ENCODE assay signal across 14 cellular contexts in genomic region chr7:27143950-27144798, GRCh38. TPM values are rescaled to one million over a fixed set of nuclear protein-coding genes. Genes with fewer than 3 reads are reported as not detected.
DNase-seq lines count a peak whose midpoint lies in the region; ATAC-seq and TF ChIP-seq lines count a peak whose summit lies in the region.
"Had no signal": no experiment of that assay in that cellular context is flagged by ENCODE, and none has a peak within 500 bp of the region (broad histone marks: within the 10 kb centered on the region; RNA-seq: fewer than 3 reads in every experiment).

No MANE protein-coding gene starts in this region.

- H3K27ac ChIP-seq in left ventricle myocardium inferior (replicated peaks), result no peak overlapping the region
- peak overlapping the region in 1 of 12 donors; percentile 61 for H3K27ac ChIP-seq in heart left ventricle
- H3K27ac ChIP-seq: dorsolateral prefrontal cortex had no signal

- no peak for DNase-seq in left ventricle myocardium inferior
- no peak for DNase-seq in heart left ventricle
- no peak for DNase-seq in chondrocyte (ENCODE audit: low spot score)
- peak in 2 of 3 donors; percentile 47 to 55 for DNase-seq in mucosa of descending colon
- DNase-seq in type B pancreatic cell (ENCODE audit: extremely low spot score, unreplicated experiment), result peak; percentile 69
- DNase-seq in activated naive CD4-positive, alpha-beta T cell treated with anti-CD3 and anti-CD28 coated beads for 36 hours, result no peak
- no peak for DNase-seq in ureter (ENCODE audit: low spot score)
- no peak for DNase-seq in activated CD8-positive, alpha-beta T cell treated with anti-CD3 and anti-CD28 coated beads, Interleukin-2, amount 10 ng/mL, durations not matched to agents 7 days and 5 days
- DNase-seq: dorsolateral prefrontal cortex, KBM-7, NCI-H2171 treated with DMSO at 0.1 percent for 48 hours, nucleus accumbens, SIG-M5 had no signal

- H3K27ac Mint-ChIP-seq in chondrocyte (ENCODE audit: unreplicated experiment) (no peak overlapping the region), type B pancreatic cell (peak overlapping the region; percentile 99)
- no peak overlapping the region for H3K27ac Mint-ChIP-seq in activated naive CD4-positive, alpha-beta T cell treated with anti-CD3 and anti-CD28 coated beads for 36 hours
- H3K27ac Mint-ChIP-seq in activated CD8-positive, alpha-beta T cell treated with anti-CD3 and anti-CD28 coated beads, Interleukin-2, amount 10 ng/mL, durations not matched to agents 7 days and 5 days, result no peak overlapping the region

- H3K4me3 Mint-ChIP-seq in chondrocyte (ENCODE audit: unreplicated experiment), result no peak overlapping the region
- H3K4me3 Mint-ChIP-seq in type B pancreatic cell, result peak overlapping the region; percentile 99
- no peak overlapping the region for H3K4me3 Mint-ChIP-seq in activated naive CD4-positive, alpha-beta T cell treated with anti-CD3 and anti-CD28 coated beads for 36 hours
- no peak overlapping the region for H3K4me3 Mint-ChIP-seq in activated CD8-positive, alpha-beta T cell treated with anti-CD3 and anti-CD28 coated beads, Interleukin-2, amount 10 ng/mL, durations not matched to agents 7 days and 5 days
- H3K4me3 Mint-ChIP-seq: activated naive CD4-positive, alpha-beta T cell treated with anti-CD3 and anti-CD28 coated beads, Interleukin-2, amount 50 U/mL, for 24 hours had no signal

- no peak for TF ChIP-seq POLR2A in heart left ventricle (IDR thresholded peaks at IDR 0.05)

- H3K4me1 Mint-ChIP-seq in chondrocyte (ENCODE audit: low read depth), result peaks cover 12% of the 10 kb centered on the region
- H3K4me1 Mint-ChIP-seq in type B pancreatic cell (ENCODE audit: unreplicated experiment), result peaks cover 23% of the 10 kb centered on the region
- peaks cover 9% of the 10 kb centered on the region for H3K4me1 Mint-ChIP-seq in activated naive CD4-positive, alpha-beta T cell treated with anti-CD3 and anti-CD28 coated beads for 36 hours (ENCODE audit: low read depth)
- H3K4me1 Mint-ChIP-seq in activated CD8-positive, alpha-beta T cell treated with anti-CD3 and anti-CD28 coated beads, Interleukin-2, amount 10 ng/mL, durations not matched to agents 7 days and 5 days (ENCODE audit: low read depth), result peaks cover 6% of the 10 kb centered on the region

- H3K9me3 ChIP-seq in left ventricle myocardium inferior (replicated peaks) (no peaks in the 10 kb centered on the region), heart left ventricle (no peaks in the 10 kb centered on the region), mucosa of descending colon (no peaks in the 10 kb centered on the region)

- H3K4me1 ChIP-seq in left ventricle myocardium inferior (peaks cover 55% of the 10 kb centered on the region), heart left ventricle (peaks cover 0 to 57% (median 14%) of the 10 kb centered on the region in 12 donors), mucosa of descending colon (ENCODE audit: low read depth) (peaks cover 28% of the 10 kb centered on the region)

- peaks cover 84% of the 10 kb centered on the region for H3K27me3 Mint-ChIP-seq in chondrocyte (ENCODE audit: low read depth)
- H3K27me3 Mint-ChIP-seq in type B pancreatic cell, result peaks cover 73% of the 10 kb centered on the region
- peaks cover 58% of the 10 kb centered on the region for H3K27me3 Mint-ChIP-seq in activated naive CD4-positive, alpha-beta T cell treated with anti-CD3 and anti-CD28 coated beads for 36 hours (ENCODE audit: low read depth)
- H3K27me3 Mint-ChIP-seq in activated CD8-positive, alpha-beta T cell treated with anti-CD3 and anti-CD28 coated beads, Interleukin-2, amount 10 ng/mL, durations not matched to agents 7 days and 5 days (ENCODE audit: low read depth), result peaks cover 36% of the 10 kb centered on the region

- H3K9me3 Mint-ChIP-seq in chondrocyte (ENCODE audit: low read depth) (peaks cover 2% of the 10 kb centered on the region), type B pancreatic cell (no peaks in the 10 kb centered on the region)
- H3K9me3 Mint-ChIP-seq in activated naive CD4-positive, alpha-beta T cell treated with anti-CD3 and anti-CD28 coated beads for 36 hours, result no peaks in the 10 kb centered on the region
- no peaks in the 10 kb centered on the region for H3K9me3 Mint-ChIP-seq in activated CD8-positive, alpha-beta T cell treated with anti-CD3 and anti-CD28 coated beads, Interleukin-2, amount 10 ng/mL, durations not matched to agents 7 days and 5 days (ENCODE audit: insufficient read depth)
- H3K9me3 Mint-ChIP-seq: activated naive CD4-positive, alpha-beta T cell treated with anti-CD3 and anti-CD28 coated beads, Interleukin-2, amount 50 U/mL, for 24 hours had no signal

- ATAC-seq in heart left ventricle (no peak), mucosa of descending colon (no peak)
- no peak for ATAC-seq in activated CD8-positive, alpha-beta T cell treated with anti-CD3 and anti-CD28 coated beads, Interleukin-2, amount 10 ng/mL, durations not matched to agents 7 days and 5 days

- peak overlapping the region; percentile 64 for H3K4me3 ChIP-seq in left ventricle myocardium inferior
- peak overlapping the region in 6 of 12 donors; percentile 40 to 69 (median 50) for H3K4me3 ChIP-seq in heart left ventricle
- H3K4me3 ChIP-seq in mucosa of descending colon, result no peak overlapping the region

- intact Hi-C loops in left ventricle myocardium inferior (cut with micrococcal nuclease), result no loop called here
- intact Hi-C loops in heart left ventricle (cut with DNase I), result loop anchor here in 3 of 10 donors (5.0 kb wide), 3 partner anchors 287 to 462 kb away; no protein-coding TSS in a partner anchor
- intact Hi-C loops in mucosa of descending colon (cut with DNase I, micrococcal nuclease), result loop anchor here in 1 of 2 donors (5.0 kb wide), 1 partner anchor 287 kb away; no protein-coding TSS in a partner anchor
- intact Hi-C loops in activated naive CD4-positive, alpha-beta T cell treated with anti-CD3 and anti-CD28 coated beads for 36 hours (cut with micrococcal nuclease), result no loop called here

- 16 to 33% (median 24%) methylated on average over 39 to 40 of the region's 40 CpGs for WGBS in heart left ventricle, 4 donors

- CTCF ChIA-PET in activated naive CD4-positive, alpha-beta T cell treated with anti-CD3 and anti-CD28 coated beads for 36 hours (lab: Charles Lee), result interaction anchor here (0.6 to 1.4 kb wide), 3 partner anchors 11 to 392 kb away, joined by 3 to 5 read pairs (median 3); no protein-coding TSS in a partner anchor
- CTCF ChIA-PET in activated CD8-positive, alpha-beta T cell treated with anti-CD3 and anti-CD28 coated beads, Interleukin-2, amount 10 ng/mL, durations not matched to agents 7 days and 5 days (lab: Charles Lee), result interaction anchor here (0.8 to 1.0 kb wide), 3 partner anchors 13 to 461 kb away, joined by 3 read pairs; partner anchors contain the start of gene HOXA4

- TF ChIP-seq CTCF in left ventricle myocardium inferior (IDR thresholded peaks at IDR 0.05; ENCODE audit: borderline replicate concordance) (no peak), heart left ventricle (IDR thresholded peaks at IDR 0.05) (no peak), chondrocyte (IDR thresholded peaks at IDR 0.05) (peak; percentile 28), mucosa of descending colon (IDR thresholded peaks at IDR 0.05) (no peak), type B pancreatic cell (conservative IDR thresholded peaks at IDR 0.05) (peak; percentile 3)

- H3K36me3 ChIP-seq in left ventricle myocardium inferior (no peaks in the 10 kb centered on the region), heart left ventricle (no peaks in the 10 kb centered on the region), mucosa of descending colon (ENCODE audit: low read depth) (no peaks in the 10 kb centered on the region)

- POLR2A ChIA-PET in activated CD8-positive, alpha-beta T cell treated with anti-CD3 and anti-CD28 coated beads, Interleukin-2, amount 10 ng/mL, durations not matched to agents 7 days and 5 days (lab: Charles Lee), result no interaction called here

- H3K27me3 ChIP-seq in left ventricle myocardium inferior (ENCODE audit: low read depth) (peaks cover 100% of the 10 kb centered on the region), heart left ventricle (peaks cover 85 to 100% (median 99%) of the 10 kb centered on the region in 9 donors)

- peaks cover 3% of the 10 kb centered on the region for H3K36me3 Mint-ChIP-seq in chondrocyte (ENCODE audit: low read depth)
- H3K36me3 Mint-ChIP-seq in type B pancreatic cell, result peaks cover 37% of the 10 kb centered on the region
- no peaks in the 10 kb centered on the region for H3K36me3 Mint-ChIP-seq in activated naive CD4-positive, alpha-beta T cell treated with anti-CD3 and anti-CD28 coated beads for 36 hours (ENCODE audit: low read depth)
- H3K36me3 Mint-ChIP-seq in activated CD8-positive, alpha-beta T cell treated with anti-CD3 and anti-CD28 coated beads, Interleukin-2, amount 10 ng/mL, durations not matched to agents 7 days and 5 days (ENCODE audit: low read depth), result no peaks in the 10 kb centered on the region
- H3K36me3 Mint-ChIP-seq: activated naive CD4-positive, alpha-beta T cell treated with anti-CD3 and anti-CD28 coated beads, Interleukin-2, amount 50 U/mL, for 24 hours had no signal

RNA-seq across cellular contexts. Expression of gene HOXA5, which starts 0.7 kb away (rescaled TPM):
- total RNA-seq in left ventricle myocardium inferior (not detected), heart left ventricle (1 to 10 TPM in 1 of 9 donors, under 1 TPM in 2, not detected in 6; 0.28 to 2.8 (median 0.44) TPM), chondrocyte (not detected in 3 replicates), mucosa of descending colon (10 to 100 TPM; 16.1 to 26.6 (median 23.8) TPM), type B pancreatic cell (ENCODE audit: low replicate concordance) (55.0 and 77.7 TPM in 2 replicates), ureter (10.4 TPM)
- under 1 TPM in 1 of 2 donors, not detected in 1; 0.07 TPM for polyA plus RNA-seq in heart left ventricle
- total RNA-seq in activated naive CD4-positive, alpha-beta T cell treated with anti-CD3 and anti-CD28 coated beads for 36 hours, result not detected
- total RNA-seq in activated CD8-positive, alpha-beta T cell treated with anti-CD3 and anti-CD28 coated beads, Interleukin-2, amount 10 ng/mL, durations not matched to agents 7 days and 5 days, result not detected

RNA-seq across cellular contexts. Expression of gene HOXA6, which starts 3.4 kb away (rescaled TPM):
- total RNA-seq in left ventricle myocardium inferior (not detected), heart left ventricle (not detected), chondrocyte (not detected in 3 replicates), mucosa of descending colon (10 to 100 TPM; 20.2 to 39.5 (median 20.5) TPM), type B pancreatic cell (ENCODE audit: low replicate concordance) (4.2 and 10.9 TPM in 2 replicates), ureter (8.5 TPM)
- polyA plus RNA-seq in heart left ventricle, result not detected
- total RNA-seq in activated naive CD4-positive, alpha-beta T cell treated with anti-CD3 and anti-CD28 coated beads for 36 hours, result not detected
- total RNA-seq in activated CD8-positive, alpha-beta T cell treated with anti-CD3 and anti-CD28 coated beads, Interleukin-2, amount 10 ng/mL, durations not matched to agents 7 days and 5 days, result not detected
- total RNA-seq: dorsolateral prefrontal cortex had no signal

RNA-seq across cellular contexts. Expression of gene HOXA3, which starts 8.2 kb away (rescaled TPM):
- total RNA-seq in left ventricle myocardium inferior, result not detected
- 1 to 10 TPM in 3 of 9 donors, under 1 TPM in 4, not detected in 2; 0.19 to 3.1 (median 0.67) TPM for total RNA-seq in heart left ventricle
- under 1 TPM; 0.07 to 0.11 TPM for polyA plus RNA-seq in heart left ventricle
- total RNA-seq in chondrocyte, result 9.3 to 12.1 TPM in 2 of 3 replicates, not detected in the other
- total RNA-seq in mucosa of descending colon, result 10 to 100 TPM; 19.9 to 38.1 (median 20.5) TPM
- 40.5 and 92.8 TPM in 2 replicates for total RNA-seq in type B pancreatic cell (ENCODE audit: low replicate concordance)
- not detected for total RNA-seq in activated naive CD4-positive, alpha-beta T cell treated with anti-CD3 and anti-CD28 coated beads for 36 hours
- 16.0 TPM for total RNA-seq in ureter
- total RNA-seq in activated CD8-positive, alpha-beta T cell treated with anti-CD3 and anti-CD28 coated beads, Interleukin-2, amount 10 ng/mL, durations not matched to agents 7 days and 5 days, result not detected

RNA-seq across cellular contexts. Expression of gene HOXA7, which starts 12.3 kb away (rescaled TPM):
- 0.36 TPM for total RNA-seq in left ventricle myocardium inferior
- total RNA-seq in heart left ventricle, result under 1 TPM in 1 of 9 donors, not detected in 8; 0.29 TPM
- polyA plus RNA-seq in heart left ventricle, result not detected
- not detected in 3 replicates for total RNA-seq in chondrocyte
- 10 to 100 TPM; 17.1 to 29.8 (median 27.9) TPM for total RNA-seq in mucosa of descending colon
- total RNA-seq in type B pancreatic cell (ENCODE audit: low replicate concordance), result 3.2 and 6.2 TPM in 2 replicates
- not detected for total RNA-seq in activated naive CD4-positive, alpha-beta T cell treated with anti-CD3 and anti-CD28 coated beads for 36 hours
- 6.3 TPM for total RNA-seq in ureter
- not detected for total RNA-seq in activated CD8-positive, alpha-beta T cell treated with anti-CD3 and anti-CD28 coated beads, Interleukin-2, amount 10 ng/mL, durations not matched to agents 7 days and 5 days
- total RNA-seq: dorsolateral prefrontal cortex had no signal

RNA-seq across cellular contexts. Expression of gene HOXA4, which starts 13.6 kb away (rescaled TPM):
- total RNA-seq in left ventricle myocardium inferior (not detected), heart left ventricle (1 to 10 TPM in 3 of 9 donors, under 1 TPM in 5, not detected in 1; 0.23 to 2.6 (median 0.88) TPM), chondrocyte (0.30 TPM in 1 of 3 replicates, not detected in the others), mucosa of descending colon (1 to 10 TPM; 5.9 to 9.5 (median 8.3) TPM), type B pancreatic cell (ENCODE audit: low replicate concordance) (28.5 and 37.6 TPM in 2 replicates), ureter (9.4 TPM)
- polyA plus RNA-seq in heart left ventricle, result under 1 TPM; 0.50 to 0.69 TPM
- under 1 TPM in 1 of 2 experiments, not detected in 1; 0.14 TPM for total RNA-seq in activated naive CD4-positive, alpha-beta T cell treated with anti-CD3 and anti-CD28 coated beads for 36 hours
- total RNA-seq in activated CD8-positive, alpha-beta T cell treated with anti-CD3 and anti-CD28 coated beads, Interleukin-2, amount 10 ng/mL, durations not matched to agents 7 days and 5 days, result not detected

Comparison
In these comparisons a context has a peak if more than half of its experiments do, and no peak if none do; other contexts are left out.
1. DNase-seq: peak in mucosa of descending colon (2 of 3) and type B pancreatic cell (single experiment); none in left ventricle myocardium inferior (single experiment), heart left ventricle (0 of 5), chondrocyte (single experiment), activated naive CD4-positive, alpha-beta T cell treated with anti-CD3 and anti-CD28 coated beads for 36 hours (single experiment), ureter (single experiment) and activated CD8-positive, alpha-beta T cell treated with anti-CD3 and anti-CD28 coated beads, Interleukin-2, amount 10 ng/mL, durations not matched to agents 7 days and 5 days (single experiment).
2. CTCF ChIP-seq: peak in chondrocyte (single experiment) and type B pancreatic cell (single experiment); none in left ventricle myocardium inferior (single experiment), heart left ventricle (0 of 12) and mucosa of descending colon (single experiment).